1 cellular context compared by ENCODE assay signal in the genomic region with DNA sequence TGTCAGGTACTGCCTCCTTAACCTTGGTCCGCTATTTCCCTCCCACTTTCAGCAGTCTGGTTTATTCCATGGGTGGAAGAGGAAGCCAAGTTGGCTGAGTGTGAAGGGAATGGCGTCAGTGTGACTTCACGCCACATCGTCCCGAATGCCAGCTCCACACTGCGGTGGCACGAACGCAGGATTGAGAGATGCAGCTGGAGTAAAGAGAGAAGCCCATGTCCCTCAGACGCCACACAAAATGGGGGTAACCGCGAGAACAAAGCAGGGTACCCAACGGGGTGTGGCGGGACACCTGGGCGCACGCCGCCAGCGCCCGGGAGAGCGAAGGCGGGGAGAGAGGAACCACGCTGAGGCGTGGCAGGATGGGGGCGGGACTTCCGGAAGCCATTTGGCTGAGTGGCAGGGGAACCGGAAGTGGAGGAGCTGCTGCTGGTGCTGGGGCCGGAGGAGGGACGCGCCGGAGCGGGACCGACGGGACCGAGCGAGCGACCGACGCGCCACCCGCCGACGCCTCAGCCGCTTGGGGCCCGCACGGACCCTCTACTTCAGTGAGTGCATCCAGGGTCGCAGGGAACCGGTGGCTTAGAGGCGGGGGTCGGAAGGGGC.
TF ChIP-seq lines count a peak whose summit lies in the region.

A gene with protein sequence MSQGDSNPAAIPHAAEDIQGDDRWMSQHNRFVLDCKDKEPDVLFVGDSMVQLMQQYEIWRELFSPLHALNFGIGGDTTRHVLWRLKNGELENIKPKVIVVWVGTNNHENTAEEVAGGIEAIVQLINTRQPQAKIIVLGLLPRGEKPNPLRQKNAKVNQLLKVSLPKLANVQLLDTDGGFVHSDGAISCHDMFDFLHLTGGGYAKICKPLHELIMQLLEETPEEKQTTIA (plus strand): TSS at position 417 of the 606 bp plus-strand sequence. CDS start 8,161 bp downstream, outside the sequence.

TF ChIP-seq in K562, 482 proteins besides CTCF, POLR2A, EP300 and RAD21 (continued from another document and continues in another):
- TF ChIP-seq, protein P1, sequence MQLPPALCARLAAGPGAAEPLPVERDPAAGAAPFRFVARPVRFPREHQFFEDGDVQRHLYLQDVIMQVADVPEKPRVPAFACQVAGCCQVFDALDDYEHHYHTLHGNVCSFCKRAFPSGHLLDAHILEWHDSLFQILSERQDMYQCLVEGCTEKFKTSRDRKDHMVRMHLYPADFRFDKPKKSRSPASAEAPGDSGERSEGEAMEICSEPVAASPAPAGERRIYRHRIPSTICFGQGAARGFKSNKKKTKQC (CRISPR knock-in tag; IDR thresholded peaks at IDR 0.05), result no peak
- TF ChIP-seq, protein P2, sequence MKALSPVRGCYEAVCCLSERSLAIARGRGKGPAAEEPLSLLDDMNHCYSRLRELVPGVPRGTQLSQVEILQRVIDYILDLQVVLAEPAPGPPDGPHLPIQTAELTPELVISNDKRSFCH (CRISPR knock-in tag; IDR thresholded peaks at IDR 0.05), result no peak
- TF ChIP-seq, protein P2 (tag; IDR thresholded peaks at IDR 0.05), result peak; percentile 58; the same call in 1 of the 2 replicates
- TF ChIP-seq, protein P3, sequence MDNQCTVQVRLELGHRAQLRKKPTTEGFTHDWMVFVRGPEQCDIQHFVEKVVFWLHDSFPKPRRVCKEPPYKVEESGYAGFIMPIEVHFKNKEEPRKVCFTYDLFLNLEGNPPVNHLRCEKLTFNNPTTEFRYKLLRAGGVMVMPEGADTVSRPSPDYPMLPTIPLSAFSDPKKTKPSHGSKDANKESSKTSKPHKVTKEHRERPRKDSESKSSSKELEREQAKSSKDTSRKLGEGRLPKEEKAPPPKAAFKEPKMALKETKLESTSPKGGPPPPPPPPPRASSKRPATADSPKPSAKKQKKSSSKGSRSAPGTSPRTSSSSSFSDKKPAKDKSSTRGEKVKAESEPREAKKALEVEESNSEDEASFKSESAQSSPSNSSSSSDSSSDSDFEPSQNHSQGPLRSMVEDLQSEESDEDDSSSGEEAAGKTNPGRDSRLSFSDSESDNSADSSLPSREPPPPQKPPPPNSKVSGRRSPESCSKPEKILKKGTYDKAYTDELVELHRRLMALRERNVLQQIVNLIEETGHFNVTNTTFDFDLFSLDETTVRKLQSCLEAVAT (IDR thresholded peaks at IDR 0.05), result peak in 1 of 2 experiments; percentile 52; a peak in 1 of 4 replicates
- TF ChIP-seq, protein P4, sequence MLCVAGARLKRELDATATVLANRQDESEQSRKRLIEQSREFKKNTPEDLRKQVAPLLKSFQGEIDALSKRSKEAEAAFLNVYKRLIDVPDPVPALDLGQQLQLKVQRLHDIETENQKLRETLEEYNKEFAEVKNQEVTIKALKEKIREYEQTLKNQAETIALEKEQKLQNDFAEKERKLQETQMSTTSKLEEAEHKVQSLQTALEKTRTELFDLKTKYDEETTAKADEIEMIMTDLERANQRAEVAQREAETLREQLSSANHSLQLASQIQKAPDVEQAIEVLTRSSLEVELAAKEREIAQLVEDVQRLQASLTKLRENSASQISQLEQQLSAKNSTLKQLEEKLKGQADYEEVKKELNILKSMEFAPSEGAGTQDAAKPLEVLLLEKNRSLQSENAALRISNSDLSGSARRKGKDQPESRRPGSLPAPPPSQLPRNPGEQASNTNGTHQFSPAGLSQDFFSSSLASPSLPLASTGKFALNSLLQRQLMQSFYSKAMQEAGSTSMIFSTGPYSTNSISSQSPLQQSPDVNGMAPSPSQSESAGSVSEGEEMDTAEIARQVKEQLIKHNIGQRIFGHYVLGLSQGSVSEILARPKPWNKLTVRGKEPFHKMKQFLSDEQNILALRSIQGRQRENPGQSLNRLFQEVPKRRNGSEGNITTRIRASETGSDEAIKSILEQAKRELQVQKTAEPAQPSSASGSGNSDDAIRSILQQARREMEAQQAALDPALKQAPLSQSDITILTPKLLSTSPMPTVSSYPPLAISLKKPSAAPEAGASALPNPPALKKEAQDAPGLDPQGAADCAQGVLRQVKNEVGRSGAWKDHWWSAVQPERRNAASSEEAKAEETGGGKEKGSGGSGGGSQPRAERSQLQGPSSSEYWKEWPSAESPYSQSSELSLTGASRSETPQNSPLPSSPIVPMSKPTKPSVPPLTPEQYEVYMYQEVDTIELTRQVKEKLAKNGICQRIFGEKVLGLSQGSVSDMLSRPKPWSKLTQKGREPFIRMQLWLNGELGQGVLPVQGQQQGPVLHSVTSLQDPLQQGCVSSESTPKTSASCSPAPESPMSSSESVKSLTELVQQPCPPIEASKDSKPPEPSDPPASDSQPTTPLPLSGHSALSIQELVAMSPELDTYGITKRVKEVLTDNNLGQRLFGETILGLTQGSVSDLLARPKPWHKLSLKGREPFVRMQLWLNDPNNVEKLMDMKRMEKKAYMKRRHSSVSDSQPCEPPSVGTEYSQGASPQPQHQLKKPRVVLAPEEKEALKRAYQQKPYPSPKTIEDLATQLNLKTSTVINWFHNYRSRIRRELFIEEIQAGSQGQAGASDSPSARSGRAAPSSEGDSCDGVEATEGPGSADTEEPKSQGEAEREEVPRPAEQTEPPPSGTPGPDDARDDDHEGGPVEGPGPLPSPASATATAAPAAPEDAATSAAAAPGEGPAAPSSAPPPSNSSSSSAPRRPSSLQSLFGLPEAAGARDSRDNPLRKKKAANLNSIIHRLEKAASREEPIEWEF (CRISPR knock-in tag; IDR thresholded peaks at IDR 0.05), result no peak
- TF ChIP-seq MIER1 (IDR thresholded peaks at IDR 0.05; ENCODE audit: low read depth), result no peak
- no peak for TF ChIP-seq ZNF133 (CRISPR knock-in tag; IDR thresholded peaks at IDR 0.05)
- TF ChIP-seq ZNF253 (CRISPR knock-in tag; conservative IDR thresholded peaks at IDR 0.05), result no peak
- no peak for TF ChIP-seq ASH1L (IDR thresholded peaks at IDR 0.05; ENCODE audit: borderline replicate concordance, low read depth, partially characterized antibody)
- TF ChIP-seq POLR3G (IDR thresholded peaks at IDR 0.05; ENCODE audit: extremely low read depth, insufficient read length, insufficient replicate concordance), result no peak
- TF ChIP-seq RBM34 (IDR thresholded peaks at IDR 0.05; ENCODE audit: borderline replicate concordance, insufficient read depth, low read length), result no peak
- no peak for TF ChIP-seq BCL6 (CRISPR knock-in tag; IDR thresholded peaks at IDR 0.05)
- TF ChIP-seq, protein P5, sequence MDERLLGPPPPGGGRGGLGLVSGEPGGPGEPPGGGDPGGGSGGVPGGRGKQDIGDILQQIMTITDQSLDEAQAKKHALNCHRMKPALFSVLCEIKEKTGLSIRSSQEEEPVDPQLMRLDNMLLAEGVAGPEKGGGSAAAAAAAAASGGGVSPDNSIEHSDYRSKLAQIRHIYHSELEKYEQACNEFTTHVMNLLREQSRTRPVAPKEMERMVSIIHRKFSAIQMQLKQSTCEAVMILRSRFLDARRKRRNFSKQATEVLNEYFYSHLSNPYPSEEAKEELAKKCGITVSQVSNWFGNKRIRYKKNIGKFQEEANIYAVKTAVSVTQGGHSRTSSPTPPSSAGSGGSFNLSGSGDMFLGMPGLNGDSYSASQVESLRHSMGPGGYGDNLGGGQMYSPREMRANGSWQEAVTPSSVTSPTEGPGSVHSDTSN (CRISPR knock-in tag; IDR thresholded peaks at IDR 0.05; ENCODE audit: low read depth), result peak; percentile 93
- TF ChIP-seq, protein P5 (tag; conservative IDR thresholded peaks at IDR 0.05; ENCODE audit: low read depth), result peak; percentile 94
- peak; percentile 94 for TF ChIP-seq SUPT5H (IDR thresholded peaks at IDR 0.05)
- TF ChIP-seq, protein P6, sequence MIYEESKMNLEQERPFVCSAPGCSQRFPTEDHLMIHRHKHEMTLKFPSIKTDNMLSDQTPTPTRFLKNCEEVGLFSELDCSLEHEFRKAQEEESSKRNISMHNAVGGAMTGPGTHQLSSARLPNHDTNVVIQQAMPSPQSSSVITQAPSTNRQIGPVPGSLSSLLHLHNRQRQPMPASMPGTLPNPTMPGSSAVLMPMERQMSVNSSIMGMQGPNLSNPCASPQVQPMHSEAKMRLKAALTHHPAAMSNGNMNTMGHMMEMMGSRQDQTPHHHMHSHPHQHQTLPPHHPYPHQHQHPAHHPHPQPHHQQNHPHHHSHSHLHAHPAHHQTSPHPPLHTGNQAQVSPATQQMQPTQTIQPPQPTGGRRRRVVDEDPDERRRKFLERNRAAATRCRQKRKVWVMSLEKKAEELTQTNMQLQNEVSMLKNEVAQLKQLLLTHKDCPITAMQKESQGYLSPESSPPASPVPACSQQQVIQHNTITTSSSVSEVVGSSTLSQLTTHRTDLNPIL (CRISPR knock-in tag; IDR thresholded peaks at IDR 0.05), result no peak
- TF ChIP-seq KLF1 (tag; IDR thresholded peaks at IDR 0.05), result peak; percentile 89
- peak in 1 of 2 experiments; percentile 85; a peak in 1 of 4 replicates for TF ChIP-seq KDM4B (IDR thresholded peaks at IDR 0.05; ENCODE audit: borderline replicate concordance in 2 of 2, low read depth in 1 of 2)
- TF ChIP-seq STAT5A (IDR thresholded peaks at IDR 0.05; ENCODE audit: borderline replicate concordance, low read length), result no peak
- peak; percentile 84 for TF ChIP-seq POLR2AphosphoS5 (IDR thresholded peaks at IDR 0.05; ENCODE audit: control insufficient read depth, insufficient read depth, low read depth, low read length)
- TF ChIP-seq KAT7 (CRISPR knock-in tag; IDR thresholded peaks at IDR 0.05; ENCODE audit: borderline replicate concordance), result peak; percentile 80; the same call in 1 of the 2 replicates
- TF ChIP-seq, protein P7, sequence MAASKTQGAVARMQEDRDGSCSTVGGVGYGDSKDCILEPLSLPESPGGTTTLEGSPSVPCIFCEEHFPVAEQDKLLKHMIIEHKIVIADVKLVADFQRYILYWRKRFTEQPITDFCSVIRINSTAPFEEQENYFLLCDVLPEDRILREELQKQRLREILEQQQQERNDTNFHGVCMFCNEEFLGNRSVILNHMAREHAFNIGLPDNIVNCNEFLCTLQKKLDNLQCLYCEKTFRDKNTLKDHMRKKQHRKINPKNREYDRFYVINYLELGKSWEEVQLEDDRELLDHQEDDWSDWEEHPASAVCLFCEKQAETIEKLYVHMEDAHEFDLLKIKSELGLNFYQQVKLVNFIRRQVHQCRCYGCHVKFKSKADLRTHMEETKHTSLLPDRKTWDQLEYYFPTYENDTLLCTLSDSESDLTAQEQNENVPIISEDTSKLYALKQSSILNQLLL (CRISPR knock-in tag; IDR thresholded peaks at IDR 0.05; ENCODE audit: borderline replicate concordance), result no peak
- TF ChIP-seq CBX2 (IDR thresholded peaks at IDR 0.05; ENCODE audit: insufficient read depth, low read length, poor library complexity, severe bottlenecking), result no peak
- no peak for TF ChIP-seq NFATC3 (IDR thresholded peaks at IDR 0.05)
- TF ChIP-seq, protein P8, sequence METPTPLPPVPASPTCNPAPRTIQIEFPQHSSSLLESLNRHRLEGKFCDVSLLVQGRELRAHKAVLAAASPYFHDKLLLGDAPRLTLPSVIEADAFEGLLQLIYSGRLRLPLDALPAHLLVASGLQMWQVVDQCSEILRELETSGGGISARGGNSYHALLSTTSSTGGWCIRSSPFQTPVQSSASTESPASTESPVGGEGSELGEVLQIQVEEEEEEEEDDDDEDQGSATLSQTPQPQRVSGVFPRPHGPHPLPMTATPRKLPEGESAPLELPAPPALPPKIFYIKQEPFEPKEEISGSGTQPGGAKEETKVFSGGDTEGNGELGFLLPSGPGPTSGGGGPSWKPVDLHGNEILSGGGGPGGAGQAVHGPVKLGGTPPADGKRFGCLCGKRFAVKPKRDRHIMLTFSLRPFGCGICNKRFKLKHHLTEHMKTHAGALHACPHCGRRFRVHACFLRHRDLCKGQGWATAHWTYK (CRISPR knock-in tag; IDR thresholded peaks at IDR 0.05), result no peak
- TF ChIP-seq, protein P9, sequence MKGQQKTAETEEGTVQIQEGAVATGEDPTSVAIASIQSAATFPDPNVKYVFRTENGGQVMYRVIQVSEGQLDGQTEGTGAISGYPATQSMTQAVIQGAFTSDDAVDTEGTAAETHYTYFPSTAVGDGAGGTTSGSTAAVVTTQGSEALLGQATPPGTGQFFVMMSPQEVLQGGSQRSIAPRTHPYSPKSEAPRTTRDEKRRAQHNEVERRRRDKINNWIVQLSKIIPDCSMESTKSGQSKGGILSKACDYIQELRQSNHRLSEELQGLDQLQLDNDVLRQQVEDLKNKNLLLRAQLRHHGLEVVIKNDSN (CRISPR knock-in tag; IDR thresholded peaks at IDR 0.05), result no peak
- TF ChIP-seq, protein P10, sequence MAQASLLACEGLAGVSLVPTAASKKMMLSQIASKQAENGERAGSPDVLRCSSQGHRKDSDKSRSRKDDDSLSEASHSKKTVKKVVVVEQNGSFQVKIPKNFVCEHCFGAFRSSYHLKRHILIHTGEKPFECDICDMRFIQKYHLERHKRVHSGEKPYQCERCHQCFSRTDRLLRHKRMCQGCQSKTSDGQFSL (CRISPR knock-in tag; IDR thresholded peaks at IDR 0.05), result no peak
- TF ChIP-seq, protein P10 (tag; IDR thresholded peaks at IDR 0.05), result no peak
- peak; percentile 55; the same call in 1 of the 2 replicates for TF ChIP-seq PML (IDR thresholded peaks at IDR 0.05; ENCODE audit: low read length)
- TF ChIP-seq SMAD1 (IDR thresholded peaks at IDR 0.05; ENCODE audit: low read depth, low read length, partially characterized antibody), result peak; percentile 33
- TF ChIP-seq ARHGAP35 (IDR thresholded peaks at IDR 0.05; ENCODE audit: partially characterized antibody), result no peak
- no peak for TF ChIP-seq RFX5 (IDR thresholded peaks at IDR 0.05; ENCODE audit: low read depth, low read length)
- TF ChIP-seq CXXC5 (CRISPR knock-in tag; IDR thresholded peaks at IDR 0.05), result peak; percentile 93
- TF ChIP-seq, protein P11, sequence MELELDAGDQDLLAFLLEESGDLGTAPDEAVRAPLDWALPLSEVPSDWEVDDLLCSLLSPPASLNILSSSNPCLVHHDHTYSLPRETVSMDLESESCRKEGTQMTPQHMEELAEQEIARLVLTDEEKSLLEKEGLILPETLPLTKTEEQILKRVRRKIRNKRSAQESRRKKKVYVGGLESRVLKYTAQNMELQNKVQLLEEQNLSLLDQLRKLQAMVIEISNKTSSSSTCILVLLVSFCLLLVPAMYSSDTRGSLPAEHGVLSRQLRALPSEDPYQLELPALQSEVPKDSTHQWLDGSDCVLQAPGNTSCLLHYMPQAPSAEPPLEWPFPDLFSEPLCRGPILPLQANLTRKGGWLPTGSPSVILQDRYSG (tag; conservative IDR thresholded peaks at IDR 0.05; ENCODE audit: low read depth), result no peak; the same call in 1 of the 2 replicates
- TF ChIP-seq ZBED1 (IDR thresholded peaks at IDR 0.05), result no peak
- TF ChIP-seq SMAD4 (CRISPR knock-in tag; conservative IDR thresholded peaks at IDR 0.05), result 0 out of 2 replicates have a peak, but pooled peaks have one; percentile 27
- peak; percentile 51; the same call in 1 of the 2 replicates for TF ChIP-seq BCOR (IDR thresholded peaks at IDR 0.05)
- no peak for TF ChIP-seq XRCC4 (IDR thresholded peaks at IDR 0.05; ENCODE audit: extremely low read depth, insufficient read depth, insufficient read length)
- TF ChIP-seq CHCHD3 (CRISPR knock-in tag; IDR thresholded peaks at IDR 0.05), result no peak
- no peak for TF ChIP-seq IRF2 (CRISPR knock-in tag; IDR thresholded peaks at IDR 0.05)
- no peak for TF ChIP-seq TGIF2 (CRISPR knock-in tag; IDR thresholded peaks at IDR 0.05)
- peak; percentile 80 for TF ChIP-seq LCOR (CRISPR knock-in tag; IDR thresholded peaks at IDR 0.05)
